ENCODE assay signal across 15 cellular contexts in genomic region chr12:37672655-37673260, GRCh38.
DNase-seq lines count a peak whose midpoint lies in the region; ATAC-seq and TF ChIP-seq lines count a peak whose summit lies in the region.
"Had no signal": no experiment of that assay in that cellular context is flagged by ENCODE, and none has a peak within 500 bp of the region (broad histone marks: within the 10 kb centered on the region; RNA-seq: fewer than 3 reads in every experiment).

No MANE protein-coding gene starts in this region.

- TF ChIP-seq CTCF in heart right ventricle (IDR thresholded peaks at IDR 0.05): peak in 6 of 9 donors; percentile 7 to 39 (median 24)
- TF ChIP-seq CTCF in NB4 (IDR thresholded peaks at IDR 0.05; ENCODE audit: low read depth, low read length): peak; percentile 14
- peak; percentile 26 for TF ChIP-seq CTCF in choroid plexus epithelial cell (conservative IDR thresholded peaks at IDR 0.05; ENCODE audit: low read depth, low read length)
- TF ChIP-seq CTCF in upper lobe of right lung (IDR thresholded peaks at IDR 0.05): peak; percentile 27

- no peaks in the 10 kb centered on the region for H3K9me3 Mint-ChIP-seq in T-helper 2 cell treated with Interferon-gamma antibody and Interleukin-4, amounts not matched to agents 5 μg/mL and 100 μg/mL, for 36 hours

- 58 to 64% methylated on average over 6 of the region's 6 CpGs for WGBS in heart right ventricle, 2 donors

- ATAC-seq in heart right ventricle: no peak
- ATAC-seq in Right ventricle myocardium inferior: no peak
- no peak for ATAC-seq in upper lobe of right lung
- ATAC-seq: psoas muscle; stimulated activated effector memory CD8-positive, alpha-beta T cell treated with anti-CD3 and anti-CD28 coated beads, Interleukin-12 subunit alpha, Interleukin-12 subunit beta, amount 100 ng/mL, for 72 hours had no signal

- no peak overlapping the region for H3K27ac ChIP-seq in heart right ventricle
- no peak overlapping the region for H3K27ac ChIP-seq in upper lobe of right lung
- H3K27ac ChIP-seq in substantia nigra (ENCODE audit: low read depth, low read length, poor library complexity, severe bottlenecking): no peak overlapping the region
- H3K27ac ChIP-seq: psoas muscle had no signal

- H3K9me3 ChIP-seq in heart right ventricle (peaks cover 0 to 81% (median 0%) of the 10 kb centered on the region in 11 donors), upper lobe of right lung (no peaks in the 10 kb centered on the region)
- H3K9me3 ChIP-seq: psoas muscle had no signal

- H3K27me3 ChIP-seq in heart right ventricle (no peaks in the 10 kb centered on the region), upper lobe of right lung (no peaks in the 10 kb centered on the region)

- no peaks in the 10 kb centered on the region for H3K4me1 Mint-ChIP-seq in T-helper 2 cell treated with Interferon-gamma antibody and Interleukin-4, amounts not matched to agents 5 μg/mL and 100 μg/mL, for 36 hours (ENCODE audit: low read depth)
- H3K4me1 Mint-ChIP-seq: stimulated activated effector memory CD8-positive, alpha-beta T cell treated with anti-CD3 and anti-CD28 coated beads, Interleukin-12 subunit alpha, Interleukin-12 subunit beta, amount 100 ng/mL, for 72 hours had no signal

- H3K4me1 ChIP-seq in heart right ventricle: no peaks in the 10 kb centered on the region
- H3K4me1 ChIP-seq in upper lobe of right lung: no peaks in the 10 kb centered on the region
- H3K4me1 ChIP-seq: psoas muscle had no signal

- H3K4me3 ChIP-seq in heart right ventricle (no peak overlapping the region), NB4 (ENCODE audit: low read depth, low read length) (no peak overlapping the region), choroid plexus epithelial cell (ENCODE audit: low read depth, low read length) (no peak overlapping the region), upper lobe of right lung (no peak overlapping the region)
- H3K4me3 ChIP-seq: psoas muscle had no signal

- intact Hi-C loops in heart right ventricle (cut with DNase I): no loop called here
- intact Hi-C loops in Right ventricle myocardium inferior (cut with DNase I): no loop called here
- intact Hi-C loops in upper lobe of right lung (cut with DNase I): no loop called here

- no peak for DNase-seq in heart right ventricle
- no peak for DNase-seq in Right ventricle myocardium inferior (ENCODE audit: missing footprints)
- DNase-seq in NB4 (ENCODE audit: low read depth): peak; percentile 34
- DNase-seq in choroid plexus epithelial cell (ENCODE audit: low read depth): peak; percentile 8
- no peak for DNase-seq in upper lobe of right lung
- DNase-seq in T-helper 9 cell: no peak
- no peak for DNase-seq in T-helper 2 cell treated with Interferon-gamma antibody and Interleukin-4, amounts not matched to agents 5 μg/mL and 100 μg/mL, for 36 hours (ENCODE audit: low spot score)
- no peak for DNase-seq in substantia nigra (lab: John Stamatoyannopoulos, UW)
- DNase-seq: activated CD4-positive, alpha-beta T cell treated with anti-CD3 and anti-CD28 coated beads, Interleukin-2, amount 50 U/mL, for 48 hours; activated gamma-delta T cell; NCI-H146; psoas muscle; stimulated activated CD4-positive, alpha-beta T cell treated with anti-CD3 and anti-CD28 coated beads, Interleukin-1b, Interleukin-23, amount 100 ng/mL, for 48 hours; T-helper 1 cell had no signal

- no peak for TF ChIP-seq POLR2A in NB4 (IDR thresholded peaks at IDR 0.05; ENCODE audit: extremely low read depth, insufficient read length)

- H3K27me3 Mint-ChIP-seq in T-helper 2 cell treated with Interferon-gamma antibody and Interleukin-4, amounts not matched to agents 5 μg/mL and 100 μg/mL, for 36 hours (ENCODE audit: low read depth): no peaks in the 10 kb centered on the region

- H3K36me3 ChIP-seq in heart right ventricle (no peaks in the 10 kb centered on the region), upper lobe of right lung (no peaks in the 10 kb centered on the region)

- H3K4me3 Mint-ChIP-seq in T-helper 2 cell treated with Interferon-gamma antibody and Interleukin-4, amounts not matched to agents 5 μg/mL and 100 μg/mL, for 36 hours: no peak overlapping the region
- H3K4me3 Mint-ChIP-seq: stimulated activated effector memory CD8-positive, alpha-beta T cell treated with anti-CD3 and anti-CD28 coated beads, Interleukin-12 subunit alpha, Interleukin-12 subunit beta, amount 100 ng/mL, for 72 hours had no signal

- H3K36me3 Mint-ChIP-seq in T-helper 2 cell treated with Interferon-gamma antibody and Interleukin-4, amounts not matched to agents 5 μg/mL and 100 μg/mL, for 36 hours (ENCODE audit: low read depth): no peaks in the 10 kb centered on the region
- H3K36me3 Mint-ChIP-seq: stimulated activated effector memory CD8-positive, alpha-beta T cell treated with anti-CD3 and anti-CD28 coated beads, Interleukin-12 subunit alpha, Interleukin-12 subunit beta, amount 100 ng/mL, for 72 hours had no signal

- H3K27ac Mint-ChIP-seq in T-helper 2 cell treated with Interferon-gamma antibody and Interleukin-4, amounts not matched to agents 5 μg/mL and 100 μg/mL, for 36 hours: no peak overlapping the region
- H3K27ac Mint-ChIP-seq: stimulated activated effector memory CD8-positive, alpha-beta T cell treated with anti-CD3 and anti-CD28 coated beads, Interleukin-12 subunit alpha, Interleukin-12 subunit beta, amount 100 ng/mL, for 72 hours had no signal

Comparison
In these comparisons a context has a peak if more than half of its experiments do, and no peak if none do; other contexts are left out.
1. DNase-seq: peak in NB4 (single experiment) and choroid plexus epithelial cell (single experiment); none in heart right ventricle (0 of 2), Right ventricle myocardium inferior (single experiment), upper lobe of right lung (single experiment), T-helper 9 cell (single experiment), T-helper 2 cell treated with Interferon-gamma antibody and Interleukin-4, amounts not matched to agents 5 μg/mL and 100 μg/mL, for 36 hours (single experiment) and substantia nigra (0 of 49).
2. Peak in every context shown above with its lines, with median percentiles within 50 percentile points of each other: CTCF ChIP-seq.